Comparison of ENCODE assay signal across 34 cellular contexts in the genomic region with DNA sequence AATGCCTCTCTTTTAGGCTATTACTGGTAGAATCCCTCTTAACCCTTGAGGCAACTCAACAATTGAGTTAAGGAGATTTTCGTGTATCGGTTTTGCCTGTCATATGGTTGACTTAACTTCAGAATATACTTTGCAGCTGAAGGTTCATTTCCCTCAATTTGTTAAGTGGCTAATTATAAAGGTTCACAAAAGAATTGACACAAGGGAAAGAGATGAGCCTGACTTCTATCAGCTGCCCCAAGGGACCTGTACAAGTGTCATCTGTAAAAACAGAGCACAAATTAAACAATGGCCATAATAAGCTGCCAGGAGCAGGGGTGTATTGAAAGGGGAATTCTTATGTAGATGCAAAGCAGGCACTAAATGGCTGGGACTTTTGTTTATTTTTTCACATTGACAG.
A peak's percentile ranks its signal among the peaks of the same experiment; 100 is the strongest.
DNase-seq lines count a peak whose midpoint lies in the region; ATAC-seq, FAIRE-seq and TF ChIP-seq lines count a peak whose summit lies in the region.
"Had no signal": no experiment of that assay in that cellular context is flagged by ENCODE, and none has a peak within 500 bp of the region (broad histone marks: within the 10 kb centered on the region; RNA-seq: fewer than 3 reads in every experiment).

No MANE protein-coding gene starts in this region.

- no peak for FAIRE-seq in HTR-8/SVneo (lab: Jason Lieb, UNC)
- FAIRE-seq: A204.1, GM18507 had no signal

- intact Hi-C loops in A673 (cut with micrococcal nuclease; ENCODE audit: unreplicated experiment): no loop called here

- no peak for TF ChIP-seq CTCF in A673 (conservative IDR thresholded peaks at IDR 0.05; ENCODE audit: low read depth, low read length)

- H3K27ac ChIP-seq in A673 (ENCODE audit: low read depth, low read length, poor library complexity, severe bottlenecking): no peak overlapping the region
- H3K27ac ChIP-seq: esophagus muscularis mucosa, foreskin keratinocyte, heart right ventricle, parathyroid adenoma, right atrium auricular region, VCaP had no signal

- ATAC-seq in HG03432 (IDR thresholded peaks at IDR 0.05; ENCODE audit: unreplicated experiment) (peak; percentile 51), HG02798 (IDR thresholded peaks at IDR 0.05; ENCODE audit: poor library complexity, unreplicated experiment) (no peak), GM18519 (IDR thresholded peaks at IDR 0.05; ENCODE audit: low FRiP score, unreplicated experiment) (no peak)
- ATAC-seq: activated T-cell treated with anti-CD3 and anti-CD28 coated beads, Interleukin-2, amount 50 U/mL, for 4 hours; foreskin keratinocyte; heart right ventricle; stimulated activated naive CD8-positive, alpha-beta T cell treated with anti-CD3 and anti-CD28 coated beads, Interleukin-15, amount 100 ng/mL, for 72 hours had no signal

- no peaks in the 10 kb centered on the region for H3K36me3 ChIP-seq in A673 (ENCODE audit: insufficient read depth, low read length, poor library complexity, severe bottlenecking)
- H3K36me3 ChIP-seq: esophagus muscularis mucosa, heart right ventricle, right atrium auricular region had no signal

- CTCF ChIA-PET in A673 (lab: Charles Lee): no interaction called here

- DNase-seq in A673 (ENCODE audit: low spot score): peak; percentile 14
- DNase-seq in NCI-H1930 (lab: John Stamatoyannopoulos, UW): peak; percentile 83 to 92
- peak; percentile 92 for DNase-seq in NCI-H748 treated with DMSO at 0.1 percent for 48 hours (lab: John Stamatoyannopoulos, UW)
- no peak for DNase-seq in HTR-8/SVneo (ENCODE audit: insufficient read length, low spot score)
- no peak for DNase-seq in HCEC 1CT
- DNase-seq: activated CD4-positive, alpha-beta T cell treated with anti-CD3 and anti-CD28 coated beads, Interleukin-2, amount 50 U/mL, for 1 hour; activated naive CD4-positive, alpha-beta T cell; activated T-cell treated with anti-CD3 and anti-CD28 coated beads, Interleukin-2, amount 50 U/mL, for 4 hours; central memory CD4-positive, alpha-beta T cell; DMS53; endodermal cell; foreskin keratinocyte; GF-D8; heart right ventricle; MV-4-11; NCI-H2171; NCI-H774; OCI-M1; SIG-M5; stimulated activated CD4-positive, alpha-beta T cell treated with anti-CD3 and anti-CD28 coated beads, Interleukin-1b, Interleukin-23, amount 100 ng/mL, for 48 hours; stimulated activated CD8-positive, alpha-beta memory T cell treated with anti-CD3 and anti-CD28 coated beads, Interleukin-4, amount 100 ng/mL, for 48 hours; stimulated activated naive CD8-positive, alpha-beta T cell treated with anti-CD3 and anti-CD28 coated beads, Interleukin-15, amount 100 ng/mL, for 72 hours; SW 1271; T-helper 9 cell had no signal

- peaks cover 8% of the 10 kb centered on the region for H3K4me1 ChIP-seq in A673 (ENCODE audit: insufficient read depth, low read length, poor library complexity, severe bottlenecking)
- H3K4me1 ChIP-seq: esophagus muscularis mucosa, foreskin keratinocyte, heart right ventricle, parathyroid adenoma, right atrium auricular region had no signal

- no peaks in the 10 kb centered on the region for H3K9me3 ChIP-seq in A673 (ENCODE audit: low read depth, low read length, poor library complexity, severe bottlenecking)
- H3K9me3 ChIP-seq: heart right ventricle, right atrium auricular region had no signal

- BruUV-seq in A673 (replicated peaks; lab: Mats Ljungman, UMichigan): no TSS peak

- H3K27me3 ChIP-seq in A673 (replicated peaks; ENCODE audit: insufficient read depth, low read depth, low read length, poor library complexity): peaks cover 30% of the 10 kb centered on the region
- H3K27me3 ChIP-seq: foreskin keratinocyte, right atrium auricular region had no signal

- POLR2A ChIA-PET in A673 (lab: Charles Lee; ENCODE audit: low non-redundant PET): no interaction called here

- no peak overlapping the region for H3K4me3 ChIP-seq in A673 (ENCODE audit: low read depth, low read length, poor library complexity, severe bottlenecking)
- H3K4me3 ChIP-seq: esophagus muscularis mucosa, heart right ventricle, right atrium auricular region, smooth muscle cell had no signal

Comparison
In these comparisons a context has a peak if more than half of its experiments do, and no peak if none do; other contexts are left out.
1. DNase-seq: peak in A673 (single experiment), NCI-H1930 (2 of 2) and NCI-H748 treated with DMSO at 0.1 percent for 48 hours (single experiment); none in HTR-8/SVneo (single experiment) and HCEC 1CT (single experiment).